ENCODE assay signal across 8 cellular contexts in the genomic region with DNA sequence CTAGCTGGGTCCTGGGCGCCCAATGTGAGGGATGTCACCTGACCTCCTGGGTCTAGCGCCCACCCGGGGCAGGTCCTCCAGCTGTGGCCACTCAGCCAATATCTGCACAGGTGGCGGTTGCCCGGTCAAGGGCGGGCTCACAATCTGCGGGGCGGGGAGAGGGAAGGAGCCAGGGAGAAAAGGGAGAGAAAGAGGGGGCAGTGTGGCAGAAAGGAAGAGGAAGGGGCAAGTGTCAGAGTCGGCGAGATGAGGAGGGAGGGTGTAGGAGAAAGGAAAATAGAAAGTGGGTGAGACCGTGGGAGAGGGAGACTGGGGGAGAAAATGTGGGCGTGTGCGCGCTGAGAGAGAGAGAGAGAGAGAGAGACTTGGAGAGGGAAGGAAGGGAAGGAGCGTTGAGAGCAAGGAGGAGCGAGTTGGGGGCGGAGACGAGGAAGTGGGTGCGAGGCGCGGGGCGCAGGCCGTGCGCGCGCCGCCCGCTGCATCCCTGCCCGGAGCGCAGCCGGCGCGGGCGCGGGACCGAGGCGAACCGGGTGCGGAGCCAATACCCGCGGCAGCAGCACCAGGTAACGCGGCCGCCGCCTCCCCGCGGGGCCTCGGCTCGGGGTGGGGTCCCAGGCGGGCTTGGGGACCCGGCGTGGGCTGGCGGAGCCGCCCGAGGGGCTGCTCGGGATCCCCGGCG. TPM values are rescaled to one million over a fixed set of nuclear protein-coding genes. Genes with fewer than 3 reads are reported as not detected.
DNase-seq lines count a peak whose midpoint lies in the region; ATAC-seq and TF ChIP-seq lines count a peak whose summit lies in the region.

A gene with protein sequence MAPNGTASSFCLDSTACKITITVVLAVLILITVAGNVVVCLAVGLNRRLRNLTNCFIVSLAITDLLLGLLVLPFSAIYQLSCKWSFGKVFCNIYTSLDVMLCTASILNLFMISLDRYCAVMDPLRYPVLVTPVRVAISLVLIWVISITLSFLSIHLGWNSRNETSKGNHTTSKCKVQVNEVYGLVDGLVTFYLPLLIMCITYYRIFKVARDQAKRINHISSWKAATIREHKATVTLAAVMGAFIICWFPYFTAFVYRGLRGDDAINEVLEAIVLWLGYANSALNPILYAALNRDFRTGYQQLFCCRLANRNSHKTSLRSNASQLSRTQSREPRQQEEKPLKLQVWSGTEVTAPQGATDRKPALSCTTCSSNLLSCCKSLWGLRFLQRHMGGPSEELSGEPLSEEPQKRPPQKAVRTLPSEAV (plus strand): TSS at position 479 of the 679 bp plus-strand sequence. CDS start 25,163 bp downstream, outside the sequence.

- H3K4me3 ChIP-seq in HEK293 (ENCODE audit: low read depth, low read length) (peak within 1 kb of the TSS; percentile 32), left lung (peak within 1 kb of the TSS; percentile 16 to 68)

- H3K36me3 Mint-ChIP-seq in T-cell (peaks cover 22% of the 10 kb centered on the region), brain (no peaks in the 10 kb centered on the region)

- CTCF ChIA-PET in HEK293 (lab: Yijun Ruan, JAX) (interaction anchor here (0.6 kb wide), 1 partner anchor 23 kb away, joined by 3 read pairs; no protein-coding TSS in a partner anchor), T-cell (lab: Charles Lee) (interaction anchor here in 1 of 2 donors (0.7 kb wide), 1 partner anchor 121 kb away, joined by 5 read pairs; no protein-coding TSS in a partner anchor)

- H3K36me3 ChIP-seq in HEK293 (ENCODE audit: control insufficient read depth in 2 of 2, insufficient read depth in 1 of 2, low read length in 2 of 2) (no peaks in the 10 kb centered on the region), left lung (no peaks in the 10 kb centered on the region)

- H3K4me1 Mint-ChIP-seq in T-cell: peaks cover 87 to 97% (median 91%) of the 10 kb centered on the region in 3 donors
- peaks cover 11% of the 10 kb centered on the region for H3K4me1 Mint-ChIP-seq in brain

- H3K27me3 Mint-ChIP-seq in T-cell: peaks cover 0 to 8% of the 10 kb centered on the region in 2 donors
- peaks cover 53% of the 10 kb centered on the region for H3K27me3 Mint-ChIP-seq in brain

- H3K4me1 ChIP-seq in HEK293 (ENCODE audit: control insufficient read depth, insufficient read depth, low read length) (peaks cover 3% of the 10 kb centered on the region; the same call in 1 of the 2 replicates), left lung (peaks cover 0 to 88% of the 10 kb centered on the region in 2 donors)

- H3K4me3 Mint-ChIP-seq in T-cell (peak within 1 kb of the TSS; percentile 88 to 95 (median 93)), brain (peak within 1 kb of the TSS; percentile 88 to 94 (median 92))

- DNase-seq in T-cell: peak in 26 of 34 experiments; percentile 17 to 51 (median 30)
- peak; percentile 68 to 93 for DNase-seq in left lung
- DNase-seq in stimulated activated CD4-positive, alpha-beta T cell treated with anti-CD3 and anti-CD28 coated beads, Interleukin-4, amount 100 ng/mL, for 4 hours: peak; percentile 56 to 62
- DNase-seq in NCI-H2107 (lab: John Stamatoyannopoulos, UW): no peak
- DNase-seq in GM13977 (ENCODE audit: low spot score): no peak

- no peak; the same call in 1 of the 2 replicates for TF ChIP-seq CTCF in HEK293 (tag by site-specific recombination; IDR thresholded peaks at IDR 0.05)
- TF ChIP-seq CTCF in brain (conservative IDR thresholded peaks at IDR 0.05): no peak
- TF ChIP-seq CTCF in left lung (IDR thresholded peaks at IDR 0.05): no peak
- no peak for TF ChIP-seq CTCF in GM13977 (IDR thresholded peaks at IDR 0.05; ENCODE audit: extremely low read depth, insufficient read depth, missing control alignments)

- in situ Hi-C loops in GM13977 (cut with MboI; ENCODE audit: low pct_unique_long_range_greater_than_20kb, low sequenced_read_pairs, unreplicated experiment): no loop called here

- intact Hi-C loops in left lung (cut with DNase I): no loop called here

- peak within 1 kb of the TSS; percentile 72 to 93 for H3K27ac Mint-ChIP-seq in T-cell
- H3K27ac Mint-ChIP-seq in brain: peak within 1 kb of the TSS in 4 of 5 experiments; percentile 53 to 89 (median 68)

- H3K27ac ChIP-seq in HEK293 (ENCODE audit: extremely low read depth, low read depth, low read length): no peak within 1 kb of the TSS
- peak within 1 kb of the TSS in 1 of 2 donors; percentile 88 for H3K27ac ChIP-seq in left lung

- H3K27me3 ChIP-seq in left lung: peaks cover 34 to 78% of the 10 kb centered on the region in 2 donors

- ATAC-seq in T-cell (replicated peaks in 1 of 4): peak; percentile 43 to 67 (median 60)
- peak; percentile 68 for ATAC-seq in left lung
- no peak for ATAC-seq in HG03565 (IDR thresholded peaks at IDR 0.05; ENCODE audit: unreplicated experiment)

- POLR2A ChIA-PET in HEK293 (lab: Yijun Ruan, JAX): interaction anchor here (0.8 kb wide), 1 partner anchor 13 kb away, joined by 4 read pairs; no protein-coding TSS in a partner anchor
- POLR2A ChIA-PET in T-cell (lab: Charles Lee): no interaction called here

- H3K9me3 Mint-ChIP-seq in T-cell: no peaks in the 10 kb centered on the region
- peaks cover 0 to 12% (median 4%) of the 10 kb centered on the region in 5 experiments for H3K9me3 Mint-ChIP-seq in brain

- H3K9me3 ChIP-seq in HEK293 (ENCODE audit: control insufficient read depth, insufficient read depth, low read depth, low read length) (no peaks in the 10 kb centered on the region), left lung (no peaks in the 10 kb centered on the region)

TF ChIP-seq in HEK293, 187 proteins besides CTCF, POLR2A, EP300 and RAD21 (continues in another document):
- TF ChIP-seq, protein P1, sequence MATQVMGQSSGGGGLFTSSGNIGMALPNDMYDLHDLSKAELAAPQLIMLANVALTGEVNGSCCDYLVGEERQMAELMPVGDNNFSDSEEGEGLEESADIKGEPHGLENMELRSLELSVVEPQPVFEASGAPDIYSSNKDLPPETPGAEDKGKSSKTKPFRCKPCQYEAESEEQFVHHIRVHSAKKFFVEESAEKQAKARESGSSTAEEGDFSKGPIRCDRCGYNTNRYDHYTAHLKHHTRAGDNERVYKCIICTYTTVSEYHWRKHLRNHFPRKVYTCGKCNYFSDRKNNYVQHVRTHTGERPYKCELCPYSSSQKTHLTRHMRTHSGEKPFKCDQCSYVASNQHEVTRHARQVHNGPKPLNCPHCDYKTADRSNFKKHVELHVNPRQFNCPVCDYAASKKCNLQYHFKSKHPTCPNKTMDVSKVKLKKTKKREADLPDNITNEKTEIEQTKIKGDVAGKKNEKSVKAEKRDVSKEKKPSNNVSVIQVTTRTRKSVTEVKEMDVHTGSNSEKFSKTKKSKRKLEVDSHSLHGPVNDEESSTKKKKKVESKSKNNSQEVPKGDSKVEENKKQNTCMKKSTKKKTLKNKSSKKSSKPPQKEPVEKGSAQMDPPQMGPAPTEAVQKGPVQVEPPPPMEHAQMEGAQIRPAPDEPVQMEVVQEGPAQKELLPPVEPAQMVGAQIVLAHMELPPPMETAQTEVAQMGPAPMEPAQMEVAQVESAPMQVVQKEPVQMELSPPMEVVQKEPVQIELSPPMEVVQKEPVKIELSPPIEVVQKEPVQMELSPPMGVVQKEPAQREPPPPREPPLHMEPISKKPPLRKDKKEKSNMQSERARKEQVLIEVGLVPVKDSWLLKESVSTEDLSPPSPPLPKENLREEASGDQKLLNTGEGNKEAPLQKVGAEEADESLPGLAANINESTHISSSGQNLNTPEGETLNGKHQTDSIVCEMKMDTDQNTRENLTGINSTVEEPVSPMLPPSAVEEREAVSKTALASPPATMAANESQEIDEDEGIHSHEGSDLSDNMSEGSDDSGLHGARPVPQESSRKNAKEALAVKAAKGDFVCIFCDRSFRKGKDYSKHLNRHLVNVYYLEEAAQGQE (tag by site-specific recombination; IDR thresholded peaks at IDR 0.05): no peak
- TF ChIP-seq, protein P2, sequence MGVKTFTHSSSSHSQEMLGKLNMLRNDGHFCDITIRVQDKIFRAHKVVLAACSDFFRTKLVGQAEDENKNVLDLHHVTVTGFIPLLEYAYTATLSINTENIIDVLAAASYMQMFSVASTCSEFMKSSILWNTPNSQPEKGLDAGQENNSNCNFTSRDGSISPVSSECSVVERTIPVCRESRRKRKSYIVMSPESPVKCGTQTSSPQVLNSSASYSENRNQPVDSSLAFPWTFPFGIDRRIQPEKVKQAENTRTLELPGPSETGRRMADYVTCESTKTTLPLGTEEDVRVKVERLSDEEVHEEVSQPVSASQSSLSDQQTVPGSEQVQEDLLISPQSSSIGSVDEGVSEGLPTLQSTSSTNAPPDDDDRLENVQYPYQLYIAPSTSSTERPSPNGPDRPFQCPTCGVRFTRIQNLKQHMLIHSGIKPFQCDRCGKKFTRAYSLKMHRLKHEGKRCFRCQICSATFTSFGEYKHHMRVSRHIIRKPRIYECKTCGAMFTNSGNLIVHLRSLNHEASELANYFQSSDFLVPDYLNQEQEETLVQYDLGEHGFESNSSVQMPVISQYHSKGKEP (tag by site-specific recombination; IDR thresholded peaks at IDR 0.05): no peak
- TF ChIP-seq ZSCAN23 (tag by site-specific recombination; IDR thresholded peaks at IDR 0.05) (no peak), ZNF16 (tag by site-specific recombination; IDR thresholded peaks at IDR 0.05; ENCODE audit: low read depth) (no peak), ZNF132 (tag by site-specific recombination; IDR thresholded peaks at IDR 0.05; ENCODE audit: borderline replicate concordance) (no peak), ZNF335 (tag by site-specific recombination; conservative IDR thresholded peaks at IDR 0.05) (peak; percentile 73), ZNF792 (tag by site-specific recombination; IDR thresholded peaks at IDR 0.05) (no peak), ZNF571 (tag by site-specific recombination; IDR thresholded peaks at IDR 0.05) (no peak), ZNF155 (tag by site-specific recombination; IDR thresholded peaks at IDR 0.05) (no peak)
- TF ChIP-seq, protein P3, sequence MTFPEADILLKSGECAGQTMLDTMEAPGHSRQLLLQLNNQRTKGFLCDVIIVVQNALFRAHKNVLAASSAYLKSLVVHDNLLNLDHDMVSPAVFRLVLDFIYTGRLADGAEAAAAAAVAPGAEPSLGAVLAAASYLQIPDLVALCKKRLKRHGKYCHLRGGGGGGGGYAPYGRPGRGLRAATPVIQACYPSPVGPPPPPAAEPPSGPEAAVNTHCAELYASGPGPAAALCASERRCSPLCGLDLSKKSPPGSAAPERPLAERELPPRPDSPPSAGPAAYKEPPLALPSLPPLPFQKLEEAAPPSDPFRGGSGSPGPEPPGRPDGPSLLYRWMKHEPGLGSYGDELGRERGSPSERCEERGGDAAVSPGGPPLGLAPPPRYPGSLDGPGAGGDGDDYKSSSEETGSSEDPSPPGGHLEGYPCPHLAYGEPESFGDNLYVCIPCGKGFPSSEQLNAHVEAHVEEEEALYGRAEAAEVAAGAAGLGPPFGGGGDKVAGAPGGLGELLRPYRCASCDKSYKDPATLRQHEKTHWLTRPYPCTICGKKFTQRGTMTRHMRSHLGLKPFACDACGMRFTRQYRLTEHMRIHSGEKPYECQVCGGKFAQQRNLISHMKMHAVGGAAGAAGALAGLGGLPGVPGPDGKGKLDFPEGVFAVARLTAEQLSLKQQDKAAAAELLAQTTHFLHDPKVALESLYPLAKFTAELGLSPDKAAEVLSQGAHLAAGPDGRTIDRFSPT (tag by site-specific recombination; IDR thresholded peaks at IDR 0.05): peak; percentile 78

RNA-seq across cellular contexts. Expression of the gene that starts here (rescaled TPM):
- 10 to 100 TPM in 1 of 5 donors, 1 to 10 TPM in 4; 2.9 to 14.4 (median 5.5) TPM for total RNA-seq in T-cell
- 2.1 TPM for polyA plus RNA-seq in brain (ENCODE audit: insufficient read depth, low read depth, low replicate concordance)
- 10 to 100 TPM in 1 of 2 donors, 1 to 10 TPM in 1; 4.1 to 22.0 TPM for total RNA-seq in left lung

Comparison
In these comparisons a context has a peak if more than half of its experiments do, and no peak if none do; other contexts are left out.
1. DNase-seq: peak in T-cell (26 of 34), left lung (2 of 2) and stimulated activated CD4-positive, alpha-beta T cell treated with anti-CD3 and anti-CD28 coated beads, Interleukin-4, amount 100 ng/mL, for 4 hours (2 of 2); none in NCI-H2107 (single experiment) and GM13977 (single experiment).